ENCODE assay signal across 1 cellular context in genomic region chr10:80079312-80079613, GRCh38.
TF ChIP-seq lines count a peak whose summit lies in the region.

No MANE protein-coding gene starts in this region.

TF ChIP-seq in SK-N-SH treated with all-trans-retinoic acid at 6 μM for 48 hours, 23 proteins besides CTCF, POLR2A, EP300 and RAD21 (continued from another document):
- no peak for TF ChIP-seq CREB5 (CRISPR knock-in tag; IDR thresholded peaks at IDR 0.05; ENCODE audit: low read depth)
